ENCODE assay signal across 29 cellular contexts in the genomic region with DNA sequence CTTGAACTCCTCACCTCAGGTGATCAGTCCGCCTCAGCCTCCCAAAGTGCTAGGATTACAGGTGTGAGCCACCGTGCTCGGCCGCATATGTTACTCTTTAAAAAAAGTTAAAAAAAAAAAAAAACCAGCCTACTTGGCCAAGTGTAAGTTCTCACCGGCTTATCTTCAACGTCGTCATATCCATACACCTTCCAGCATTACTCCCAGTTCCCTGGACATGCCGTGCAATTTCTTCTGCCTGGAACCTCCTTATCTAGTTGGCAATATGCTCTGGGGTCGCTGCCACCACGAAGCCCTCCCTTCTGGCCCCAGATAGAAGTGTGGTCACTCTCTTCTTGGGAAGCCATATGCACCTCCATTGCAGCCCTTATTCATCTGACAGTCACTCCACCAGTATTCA.
"Had no signal": no experiment of that assay in that cellular context is flagged by ENCODE, and none has a peak within 500 bp of the region (broad histone marks: within the 10 kb centered on the region; RNA-seq: fewer than 3 reads in every experiment).

No MANE protein-coding gene starts in this region.

- H3K27me3 ChIP-seq: ascending aorta, breast epithelium, SJCRH30 had no signal

- DNase-seq: activated CD4-positive, alpha-beta T cell treated with anti-CD3 and anti-CD28 coated beads for 1 hour; activated CD4-positive, alpha-beta T cell treated with anti-CD3 and anti-CD28 coated beads for 48 hours; activated CD4-positive, alpha-beta T cell treated with anti-CD3 and anti-CD28 coated beads, Interleukin-2, amount 50 U/mL, for 4 hours; activated CD4-positive, CD25-positive, alpha-beta regulatory T cell; activated CD8-positive, alpha-beta T cell treated with anti-CD3 and anti-CD28 coated beads for 36 hours; activated gamma-delta T cell; activated naive CD4-positive, alpha-beta T cell treated with anti-CD3 and anti-CD28 coated beads for 36 hours; activated T-cell treated with anti-CD3 and anti-CD28 coated beads, Interleukin-2, amount 50 U/mL, for 1 hour; amniotic stem cell; NCI-H1092 treated with DMSO at 0.1 percent for 48 hours; NCI-H1417; NCI-H146; NCI-H187; NCI-H2029 treated with DMSO at 0.1 percent for 48 hours; NCI-H2107; NCI-H2171; NCI-H510A; NCI-H526; NCI-H748 treated with DMSO at 0.1 percent for 48 hours; NK-92 treated with Interleukin-12 subunit alpha and Interleukin-12 subunit beta, amount 100 ng/mL, for 24 hours; OCI-M1; SHP77; SJCRH30; T1000; WERI-Rb-1 had no signal

- H3K9me3 ChIP-seq: breast epithelium, SJCRH30 had no signal

- H3K4me3 ChIP-seq: ascending aorta, breast epithelium, SJCRH30, SK-N-MC had no signal

- H3K27ac ChIP-seq: ascending aorta, breast epithelium, SJCRH30, SK-N-MC, WERI-Rb-1 had no signal

- ATAC-seq: activated CD8-positive, alpha-beta T cell treated with anti-CD3 and anti-CD28 coated beads for 36 hours; activated naive CD4-positive, alpha-beta T cell treated with anti-CD3 and anti-CD28 coated beads, Interleukin-2, amount 50 U/mL, for 72 hours had no signal

- H3K4me1 ChIP-seq: ascending aorta, breast epithelium, SJCRH30 had no signal

- H3K36me3 ChIP-seq: ascending aorta, breast epithelium, SJCRH30, WERI-Rb-1 had no signal
